Comparison of ENCODE assay signal across 28 cellular contexts in genomic region chr3:106010829-106011228, GRCh38.
DNase-seq lines count a peak whose midpoint lies in the region; ATAC-seq and TF ChIP-seq lines count a peak whose summit lies in the region.
"Had no signal": no experiment of that assay in that cellular context is flagged by ENCODE, and none has a peak within 500 bp of the region (broad histone marks: within the 10 kb centered on the region; RNA-seq: fewer than 3 reads in every experiment).

No MANE protein-coding gene starts in this region.

- H3K4me1 ChIP-seq in left lung, result peaks cover 0 to 3% of the 10 kb centered on the region in 2 donors
- H3K4me1 ChIP-seq: body of pancreas, psoas muscle, sigmoid colon, transverse colon had no signal

- no peak overlapping the region for H3K4me3 ChIP-seq in left lung
- H3K4me3 ChIP-seq: body of pancreas, GM12878, psoas muscle, sigmoid colon, SJCRH30, transverse colon had no signal

- H3K27ac ChIP-seq in left lung, result no peak overlapping the region
- H3K27ac ChIP-seq: body of pancreas, psoas muscle, sigmoid colon, SJCRH30, transverse colon had no signal

- peaks cover 8 to 13% of the 10 kb centered on the region in 2 donors for H3K9me3 Mint-ChIP-seq in activated T-cell treated with anti-CD3 and anti-CD28 coated beads, Interleukin-2, amount 50 U/mL, for 72 hours
- peaks cover 9% of the 10 kb centered on the region for H3K9me3 Mint-ChIP-seq in activated T-helper 17 cell treated with anti-CD3 and anti-CD28 coated beads, Interleukin-2, amount 50 U/mL, for 72 hours
- peaks cover 7% of the 10 kb centered on the region for H3K9me3 Mint-ChIP-seq in stimulated activated effector memory CD8-positive, alpha-beta T cell treated with anti-CD3 and anti-CD28 coated beads, Interleukin-12 subunit alpha, Interleukin-12 subunit beta, amount 100 ng/mL, for 72 hours
- H3K9me3 Mint-ChIP-seq: activated B cell treated with CpG ODN at 0.5 μM for 24 hours, mesothelial cell of epicardium had no signal

- H3K36me3 Mint-ChIP-seq in activated T-cell treated with anti-CD3 and anti-CD28 coated beads, Interleukin-2, amount 50 U/mL, for 72 hours (ENCODE audit: insufficient read depth in 2 of 2), result peaks cover 15 to 30% of the 10 kb centered on the region in 2 donors
- no peaks in the 10 kb centered on the region for H3K36me3 Mint-ChIP-seq in activated T-helper 17 cell treated with anti-CD3 and anti-CD28 coated beads, Interleukin-2, amount 50 U/mL, for 72 hours (ENCODE audit: low read depth)
- H3K36me3 Mint-ChIP-seq in stimulated activated effector memory CD8-positive, alpha-beta T cell treated with anti-CD3 and anti-CD28 coated beads, Interleukin-12 subunit alpha, Interleukin-12 subunit beta, amount 100 ng/mL, for 72 hours, result no peaks in the 10 kb centered on the region
- H3K36me3 Mint-ChIP-seq: mesothelial cell of epicardium had no signal

- no peak for TF ChIP-seq CTCF in left lung (IDR thresholded peaks at IDR 0.05)

- H3K36me3 ChIP-seq in left lung, result no peaks in the 10 kb centered on the region
- H3K36me3 ChIP-seq: sigmoid colon, SJCRH30, transverse colon had no signal

- intact Hi-C loops in left cardiac atrium (cut with DNase I) (no loop called here), left lung (cut with DNase I) (no loop called here)

- ATAC-seq in activated T-cell treated with anti-CD3 and anti-CD28 coated beads, Interleukin-2, amount 50 U/mL, for 72 hours (replicated peaks in 1 of 2), result peak; percentile 83 to 86
- ATAC-seq in activated T-helper 17 cell treated with anti-CD3 and anti-CD28 coated beads, Interleukin-2, amount 50 U/mL, for 72 hours (replicated peaks), result peak; percentile 73
- peak; percentile 81 for ATAC-seq in stimulated activated effector memory CD8-positive, alpha-beta T cell treated with anti-CD3 and anti-CD28 coated beads, Interleukin-12 subunit alpha, Interleukin-12 subunit beta, amount 100 ng/mL, for 72 hours
- ATAC-seq in left cardiac atrium (no peak), left lung (no peak)
- ATAC-seq: body of pancreas, GM12878, psoas muscle had no signal

- H3K27me3 Mint-ChIP-seq in activated T-cell treated with anti-CD3 and anti-CD28 coated beads, Interleukin-2, amount 50 U/mL, for 72 hours (ENCODE audit: low read depth), result no peaks in the 10 kb centered on the region
- H3K27me3 Mint-ChIP-seq in activated T-helper 17 cell treated with anti-CD3 and anti-CD28 coated beads, Interleukin-2, amount 50 U/mL, for 72 hours, result no peaks in the 10 kb centered on the region
- H3K27me3 Mint-ChIP-seq: activated B cell treated with CpG ODN at 0.5 μM for 24 hours had no signal

- H3K27me3 ChIP-seq in left lung, result no peaks in the 10 kb centered on the region
- H3K27me3 ChIP-seq: body of pancreas, sigmoid colon, SJCRH30, transverse colon had no signal

- H3K9me3 ChIP-seq in left lung, result no peaks in the 10 kb centered on the region
- H3K9me3 ChIP-seq: body of pancreas, psoas muscle, sigmoid colon, SJCRH30, transverse colon had no signal

- H3K4me3 Mint-ChIP-seq in activated T-cell treated with anti-CD3 and anti-CD28 coated beads, Interleukin-2, amount 50 U/mL, for 72 hours, result peak overlapping the region; percentile 46 to 80
- H3K4me3 Mint-ChIP-seq in activated T-helper 17 cell treated with anti-CD3 and anti-CD28 coated beads, Interleukin-2, amount 50 U/mL, for 72 hours, result peak overlapping the region; percentile 64
- H3K4me3 Mint-ChIP-seq in stimulated activated effector memory CD8-positive, alpha-beta T cell treated with anti-CD3 and anti-CD28 coated beads, Interleukin-12 subunit alpha, Interleukin-12 subunit beta, amount 100 ng/mL, for 72 hours, result peak overlapping the region; percentile 40
- H3K4me3 Mint-ChIP-seq: activated B cell treated with CpG ODN at 0.5 μM for 24 hours, B cell, mesothelial cell of epicardium had no signal

- peak overlapping the region; percentile 94 for H3K27ac Mint-ChIP-seq in activated T-cell treated with anti-CD3 and anti-CD28 coated beads, Interleukin-2, amount 50 U/mL, for 72 hours
- H3K27ac Mint-ChIP-seq in activated T-helper 17 cell treated with anti-CD3 and anti-CD28 coated beads, Interleukin-2, amount 50 U/mL, for 72 hours, result peak overlapping the region; percentile 88
- H3K27ac Mint-ChIP-seq in stimulated activated effector memory CD8-positive, alpha-beta T cell treated with anti-CD3 and anti-CD28 coated beads, Interleukin-12 subunit alpha, Interleukin-12 subunit beta, amount 100 ng/mL, for 72 hours, result peak overlapping the region; percentile 87
- H3K27ac Mint-ChIP-seq: activated B cell treated with CpG ODN at 0.5 μM for 24 hours, B cell, mesothelial cell of epicardium had no signal

- no peak for DNase-seq in activated T-cell treated with anti-CD3 and anti-CD28 coated beads, Interleukin-2, amount 50 U/mL, for 72 hours
- no peak for DNase-seq in activated T-cell treated with anti-CD3 and anti-CD28 coated beads for 4 hours
- peak; percentile 16 for DNase-seq in OCI-M1 (lab: John Stamatoyannopoulos, UW)
- DNase-seq in stimulated activated effector memory CD8-positive, alpha-beta T cell treated with anti-CD3 and anti-CD28 coated beads, Interleukin-12 subunit alpha, Interleukin-12 subunit beta, amount 100 ng/mL, for 72 hours (ENCODE audit: low spot score in 2 of 2), result no peak
- DNase-seq in left cardiac atrium, result no peak
- no peak for DNase-seq in NCI-H2171 treated with DMSO at 0.1 percent for 48 hours (lab: John Stamatoyannopoulos, UW)
- DNase-seq in left lung, result no peak
- DNase-seq: activated B cell treated with CpG ODN at 0.5 μM for 24 hours; activated CD8-positive, alpha-beta memory T cell treated with anti-CD3 and anti-CD28 coated beads for 24 hours; body of pancreas; foreskin melanocyte; kidney; NCI-H1092; NCI-H1694 treated with DMSO at 0.1 percent for 48 hours; NCI-H446 treated with DMSO at 0.1 percent for 48 hours; NCI-H82; psoas muscle; RPMI8226; sigmoid colon; SJCRH30; stimulated activated CD4-positive, alpha-beta T cell treated with anti-CD3 and anti-CD28 coated beads, Interleukin-12 subunit alpha, Interleukin-12 subunit beta, amount 100 ng/mL, for 4 hours; stimulated activated CD4-positive, alpha-beta T cell treated with anti-CD3 and anti-CD28 coated beads, Interleukin-2, amount 100 ng/mL, for 48 hours; SW 1271; transverse colon had no signal

- H3K4me1 Mint-ChIP-seq in activated T-cell treated with anti-CD3 and anti-CD28 coated beads, Interleukin-2, amount 50 U/mL, for 72 hours (ENCODE audit: low read depth), result peaks cover 80% of the 10 kb centered on the region
- peaks cover 50% of the 10 kb centered on the region for H3K4me1 Mint-ChIP-seq in activated T-helper 17 cell treated with anti-CD3 and anti-CD28 coated beads, Interleukin-2, amount 50 U/mL, for 72 hours
- H3K4me1 Mint-ChIP-seq in stimulated activated effector memory CD8-positive, alpha-beta T cell treated with anti-CD3 and anti-CD28 coated beads, Interleukin-12 subunit alpha, Interleukin-12 subunit beta, amount 100 ng/mL, for 72 hours, result peaks cover 56% of the 10 kb centered on the region

Comparison
In these comparisons a context has a peak if more than half of its experiments do, and no peak if none do; other contexts are left out.
1. ATAC-seq: peak in activated T-cell treated with anti-CD3 and anti-CD28 coated beads, Interleukin-2, amount 50 U/mL, for 72 hours (2 of 2), activated T-helper 17 cell treated with anti-CD3 and anti-CD28 coated beads, Interleukin-2, amount 50 U/mL, for 72 hours (single experiment) and stimulated activated effector memory CD8-positive, alpha-beta T cell treated with anti-CD3 and anti-CD28 coated beads, Interleukin-12 subunit alpha, Interleukin-12 subunit beta, amount 100 ng/mL, for 72 hours (single experiment); none in left cardiac atrium (0 of 2) and left lung (single experiment).
2. Peak in every context shown above with its lines, with median percentiles within 50 percentile points of each other: H3K27ac Mint-ChIP-seq and H3K4me3 Mint-ChIP-seq.